ENCODE assay signal across 32 cellular contexts in genomic region chr17:76247304-76247703, GRCh38. TPM values are rescaled to one million over a fixed set of nuclear protein-coding genes. Genes with fewer than 3 reads are reported as not detected.
DNase-seq lines count a peak whose midpoint lies in the region; ATAC-seq, FAIRE-seq and TF ChIP-seq lines count a peak whose summit lies in the region.
"Had no signal": no experiment of that assay in that cellular context is flagged by ENCODE, and none has a peak within 500 bp of the region (broad histone marks: within the 10 kb centered on the region; RNA-seq: fewer than 3 reads in every experiment).

No MANE protein-coding gene starts in this region.

- DNase-seq in HepG2 (ENCODE audit: low spot score) (no peak), right lobe of liver (no peak), T-cell (no peak), K562 (ENCODE audit: extremely low read depth in 1 of 4, low spot score in 3 of 4) (no peak), transverse colon (no peak), globus pallidus (ENCODE audit: low spot score) (no peak)
- DNase-seq: activated T-cell treated with anti-CD3 and anti-CD28 coated beads, Interleukin-2, amount 50 U/mL, for 4 hours; caudate nucleus; foreskin keratinocyte; hippocampal formation; immature natural killer cell; mesenchymal stem cell; NCI-H1436; NCI-H2081 treated with DMSO at 0.1 percent for 48 hours; NCI-H345; NCI-H774; stimulated activated CD4-positive, alpha-beta T cell treated with anti-CD3 and anti-CD28 coated beads, Interleukin-15, amount 100 ng/mL, for 24 hours; testis; WERI-Rb-1 had no signal

- BruUV-seq in HepG2 (replicated peaks; lab: Mats Ljungman, UMichigan) = no TSS peak
- no TSS peak for BruUV-seq in K562 (replicated peaks; lab: Mats Ljungman, UMichigan)

- intact Hi-C loops in HepG2 (cut with micrococcal nuclease; ENCODE audit: unreplicated experiment) (no loop called here), right lobe of liver (cut with DNase I) (no loop called here), K562 (cut with micrococcal nuclease) (no loop called here), transverse colon (cut with DNase I; ENCODE audit: low total_unique reads) (no loop called here)

- TF ChIP-seq RAD21 in HepG2 (CRISPR knock-in tag; IDR thresholded peaks at IDR 0.05) = no peak
- TF ChIP-seq RAD21 in K562 (CRISPR knock-in tag; conservative IDR thresholded peaks at IDR 0.05 in 1 of 2, IDR thresholded peaks at IDR 0.05 in 1 of 2) = no peak

- H3K9me3 Mint-ChIP-seq in T-cell = no peaks in the 10 kb centered on the region
- H3K9me3 Mint-ChIP-seq: activated T-cell treated with anti-CD3 and anti-CD28 coated beads, Interleukin-2, amount 50 U/mL, for 4 hours; dendritic cell treated with granulocyte-macrophage colony-stimulating factor and Interleukin-4, amounts not matched to agents 40 ng/mL and 50 ng/mL, for 4 days; endodermal cell; immature natural killer cell had no signal

- H3K36me3 Mint-ChIP-seq in T-cell = no peaks in the 10 kb centered on the region
- H3K36me3 Mint-ChIP-seq: activated naive CD8-positive, alpha-beta T cell; immature natural killer cell had no signal

- CTCF ChIA-PET in HepG2 (lab: Yijun Ruan, JAX; ENCODE audit: low intra/inter-chr PET ratio, low total read pairs) = no interaction called here
- CTCF ChIA-PET in T-cell (lab: Charles Lee) = interaction anchor here in 1 of 2 donors (1.0 to 1.6 kb wide), 3 partner anchors 16 to 68 kb away, joined by 3 to 6 read pairs (median 5); partner anchors contain the start of gene UBALD2
- CTCF ChIA-PET in K562 (lab: Yijun Ruan, JAX; ENCODE audit: low intra/inter-chr PET ratio) = no interaction called here

- no peaks in the 10 kb centered on the region for H3K27me3 Mint-ChIP-seq in T-cell
- H3K27me3 Mint-ChIP-seq: activated naive CD8-positive, alpha-beta T cell had no signal

- H3K4me2 ChIP-seq in HepG2 (ENCODE audit: low read depth, low read length) (peak overlapping the region; percentile 63; the same call in 1 of the 2 replicates), K562 (ENCODE audit: insufficient read depth, low read length) (no peak overlapping the region)

- H3K27ac ChIP-seq in HepG2 (ENCODE audit: extremely low read length, insufficient read depth, low read length) (no peak overlapping the region), right lobe of liver (no peak overlapping the region), K562 (ENCODE audit: extremely low read depth, low read depth, low read length) (no peak overlapping the region), transverse colon (peak overlapping the region; percentile 52 to 66 (median 62)), gastroesophageal sphincter (no peak overlapping the region)
- H3K27ac ChIP-seq: esophagus muscularis mucosa, foreskin keratinocyte, RWPE1, sigmoid colon, testis, WERI-Rb-1 had no signal

- H2AFZ ChIP-seq in HepG2 (ENCODE audit: low read length) = no peak overlapping the region
- H2AFZ ChIP-seq in K562 (ENCODE audit: low read depth, low read length) = no peak overlapping the region

- POLR2A ChIA-PET in HepG2 (lab: Yijun Ruan, JAX) (interaction anchor here (1.3 to 7.6 kb wide), 10 partner anchors 9 to 469 kb away, joined by 3 to 40 read pairs (median 6); partner anchors contain the start of genes SRP68 and UBALD2), T-cell (lab: Charles Lee) (interaction anchor here (0.5 to 0.9 kb wide), 3 partner anchors 18 to 392 kb away, joined by 3 to 5 read pairs (median 3); partner anchors contain the start of gene WBP2 (in 1 of the 2)), K562 (lab: Yijun Ruan, JAX) (interaction anchor here (0.8 to 17.8 kb wide), 6 partner anchors 9 to 40 kb away, joined by 3 to 227 read pairs (median 3); partner anchors contain the start of gene UBALD2)

- H3K9me1 ChIP-seq in K562 (ENCODE audit: control insufficient read depth, insufficient read depth, low read length) = no peaks in the 10 kb centered on the region

- H3K4me3 ChIP-seq in HepG2 (replicated peaks in 1 of 3; ENCODE audit: insufficient read depth in 1 of 3, low read depth in 2 of 3, low read length in 3 of 3) = no peak overlapping the region
- no peak overlapping the region for H3K4me3 ChIP-seq in right lobe of liver
- no peak overlapping the region for H3K4me3 ChIP-seq in K562
- H3K4me3 ChIP-seq in transverse colon = no peak overlapping the region
- no peak overlapping the region for H3K4me3 ChIP-seq in gastroesophageal sphincter
- H3K4me3 ChIP-seq: esophagus muscularis mucosa, sigmoid colon, SK-N-MC, testis had no signal

- H4K20me1 ChIP-seq in HepG2 (ENCODE audit: insufficient read depth, low read length) (no peaks in the 10 kb centered on the region), K562 (replicated peaks; ENCODE audit: control insufficient read depth, insufficient read depth, low read length) (no peaks in the 10 kb centered on the region)

- TF ChIP-seq EP300 in HepG2 (IDR thresholded peaks at IDR 0.05; ENCODE audit: low read depth in 2 of 2, low read length in 2 of 2) (no peak), HepG2 (CRISPR knock-in tag; IDR thresholded peaks at IDR 0.05; ENCODE audit: borderline replicate concordance) (no peak), K562 (IDR thresholded peaks at IDR 0.05; ENCODE audit: low read length) (no peak), transverse colon (IDR thresholded peaks at IDR 0.05; ENCODE audit: low read depth) (no peak), gastroesophageal sphincter (IDR thresholded peaks at IDR 0.05) (no peak)

- no peaks in the 10 kb centered on the region for H3K36me3 ChIP-seq in HepG2 (replicated peaks in 1 of 2; ENCODE audit: control insufficient read depth in 1 of 2, insufficient read depth in 2 of 2, low read length in 2 of 2)
- no peaks in the 10 kb centered on the region for H3K36me3 ChIP-seq in right lobe of liver
- H3K36me3 ChIP-seq in K562 (ENCODE audit: control insufficient read depth, insufficient read depth, low read length) = no peaks in the 10 kb centered on the region
- no peaks in the 10 kb centered on the region for H3K36me3 ChIP-seq in transverse colon
- H3K36me3 ChIP-seq in gastroesophageal sphincter = no peaks in the 10 kb centered on the region
- H3K36me3 ChIP-seq: esophagus muscularis mucosa, neutrophil, sigmoid colon, WERI-Rb-1 had no signal

- H3K79me2 ChIP-seq in HepG2 (ENCODE audit: insufficient read depth, low read length) = no peaks in the 10 kb centered on the region
- peaks cover under 1% of the 10 kb centered on the region; the same call in 1 of the 3 replicates for H3K79me2 ChIP-seq in K562 (ENCODE audit: control insufficient read depth, insufficient read depth, low read length)

- TF ChIP-seq POLR2A in HepG2 (IDR thresholded peaks at IDR 0.05; ENCODE audit: insufficient read depth in 1 of 2, low read depth in 2 of 2, low read length in 2 of 2) (no peak), right lobe of liver (IDR thresholded peaks at IDR 0.05) (no peak), K562 (conservative IDR thresholded peaks at IDR 0.05) (no peak), transverse colon (IDR thresholded peaks at IDR 0.05) (no peak), gastroesophageal sphincter (IDR thresholded peaks at IDR 0.05) (no peak)

- H3K9me3 ChIP-seq in HepG2 (ENCODE audit: low read length) (no peaks in the 10 kb centered on the region), right lobe of liver (no peaks in the 10 kb centered on the region), K562 (replicated peaks; ENCODE audit: control insufficient read depth, insufficient read depth, low read depth, low read length) (no peaks in the 10 kb centered on the region), transverse colon (no peaks in the 10 kb centered on the region), gastroesophageal sphincter (no peaks in the 10 kb centered on the region)
- H3K9me3 ChIP-seq: esophagus muscularis mucosa, neutrophil, sigmoid colon, testis had no signal

- WGBS in HepG2 (ENCODE audit: low lambda C conversion rate) = 46% methylated on average over 8 of the region's 8 CpGs
- WGBS in right lobe of liver (ENCODE audit: insufficient coverage, low coverage, low lambda C conversion rate, missing lambda C conversion rate) = 78% methylated on average over 8 of the region's 8 CpGs
- WGBS in K562 (ENCODE audit: insufficient coverage, low coverage, missing lambda C conversion rate) = 84% methylated on average over 8 of the region's 8 CpGs
- 86 to 91% methylated on average over 7 to 8 of the region's 8 CpGs for WGBS in transverse colon (ENCODE audit: low coverage in 1 of 2), 2 donors
- 93 to 97% methylated on average over 7 to 8 of the region's 8 CpGs for WGBS in gastroesophageal sphincter (ENCODE audit: low coverage in 1 of 2), 2 donors

- ATAC-seq in HepG2 (no peak), right lobe of liver (no peak), T-cell (replicated peaks in 1 of 4) (no peak), K562 (no peak), gastroesophageal sphincter (no peak)
- ATAC-seq: foreskin keratinocyte, HCT116 had no signal

- in situ Hi-C loops in HepG2 (cut with HindIII; ENCODE audit: extremely low pct_ligation_motif_present, low pct_unique_long_range_greater_than_20kb) = no loop called here
- in situ Hi-C loops in K562 (cut with MboI) = no loop called here
- in situ Hi-C loops in transverse colon (cut with MboI; ENCODE audit: low pct_ligation_motif_present in 1 of 4, low pct_unique_long_range_greater_than_20kb in 1 of 4, low sequenced_read_pairs in 3 of 4) = no loop called here

- H3K27ac Mint-ChIP-seq in T-cell = peak overlapping the region; percentile 89 to 91
- H3K27ac Mint-ChIP-seq: endodermal cell had no signal

- H3K4me3 Mint-ChIP-seq in T-cell = no peak overlapping the region
- H3K4me3 Mint-ChIP-seq: activated T-cell treated with anti-CD3 and anti-CD28 coated beads, Interleukin-2, amount 50 U/mL, for 4 hours; dendritic cell treated with granulocyte-macrophage colony-stimulating factor and Interleukin-4, amounts not matched to agents 40 ng/mL and 50 ng/mL, for 4 days; endodermal cell; immature natural killer cell had no signal

- FAIRE-seq in HepG2 (lab: Jason Lieb, UNC) (no peak), K562 (lab: Jason Lieb, UNC) (no peak)
- FAIRE-seq: astrocyte, HTR-8/SVneo, urothelium cell line had no signal

- peaks cover 63 to 74% (median 70%) of the 10 kb centered on the region in 3 donors for H3K4me1 Mint-ChIP-seq in T-cell

- H3K4me1 ChIP-seq in HepG2 (ENCODE audit: insufficient read depth, low read length) (peaks cover 69% of the 10 kb centered on the region), right lobe of liver (peaks cover 0 to 22% (median 3%) of the 10 kb centered on the region in 4 donors), K562 (replicated peaks in 1 of 2; ENCODE audit: control insufficient read depth in 2 of 2, insufficient read depth in 2 of 2, low read length in 2 of 2) (peaks cover 14 to 22% of the 10 kb centered on the region in 2 experiments; a peak in 4 of 5 replicates), transverse colon (peaks cover 10 to 32% (median 22%) of the 10 kb centered on the region in 4 donors), gastroesophageal sphincter (peaks cover 0 to 9% (median 0%) of the 10 kb centered on the region in 3 donors)
- H3K4me1 ChIP-seq: foreskin keratinocyte, sigmoid colon, testis had no signal

- H3K9ac ChIP-seq in HepG2 (ENCODE audit: insufficient read depth, low read depth, low read length) = no peak overlapping the region
- H3K9ac ChIP-seq in K562 (ENCODE audit: insufficient read depth in 1 of 2, low read depth in 2 of 2, low read length in 2 of 2) = no peak overlapping the region

- H3K27me3 ChIP-seq in HepG2 (ENCODE audit: control insufficient read depth in 1 of 2, insufficient read depth in 2 of 2, low read length in 2 of 2) (peaks cover 4 to 21% of the 10 kb centered on the region in 2 experiments; a peak in 4 of 5 replicates), right lobe of liver (no peaks in the 10 kb centered on the region), K562 (ENCODE audit: control insufficient read depth in 2 of 2, insufficient read depth in 2 of 2, low read length in 2 of 2) (no peaks in the 10 kb centered on the region), transverse colon (peaks cover 6% of the 10 kb centered on the region), gastroesophageal sphincter (peaks cover 88% of the 10 kb centered on the region)
- H3K27me3 ChIP-seq: testis had no signal

- no peak for TF ChIP-seq CTCF in HepG2 (CRISPR knock-in tag; IDR thresholded peaks at IDR 0.05)
- no peak for TF ChIP-seq CTCF in right lobe of liver (IDR thresholded peaks at IDR 0.05)
- no peak for TF ChIP-seq CTCF in K562 (IDR thresholded peaks at IDR 0.05 in 2 of 3, conservative IDR thresholded peaks at IDR 0.05 in 1 of 3; ENCODE audit: insufficient read depth in 2 of 3, low read depth in 1 of 3, low read length in 3 of 3)
- no peak for TF ChIP-seq CTCF in transverse colon (IDR thresholded peaks at IDR 0.05)
- TF ChIP-seq CTCF in gastroesophageal sphincter (IDR thresholded peaks at IDR 0.05) = no peak

RNA-seq across cellular contexts. Expression of gene RNF157, which starts 7.0 kb away (rescaled TPM):
- total RNA-seq in HepG2 (2016; rRNA removed; fragmentation: Illumina TruSeq; extraction: Trizol) = 1.4 and 1.5 TPM in 2 replicates
- total RNA-seq in HepG2 (2016; cell fraction: cytosol; rRNA removed; fragmentation: Illumina TruSeq; extraction: Trizol; ENCODE audit: low read depth) = 1.0 and 1.9 TPM in 2 replicates
- 1.5 and 2.1 TPM in 2 replicates for total RNA-seq in HepG2 (2016; cell fraction: insoluble cytoplasmic fraction; rRNA removed; fragmentation: Illumina TruSeq; extraction: Trizol)
- 3.1 and 3.6 TPM in 2 replicates for total RNA-seq in HepG2 (2016; cell fraction: membrane; rRNA removed; fragmentation: Illumina TruSeq; extraction: Trizol)
- 1.0 and 2.8 TPM in 2 replicates for total RNA-seq in HepG2 (2016; cell fraction: nucleus; rRNA removed; fragmentation: Illumina TruSeq; extraction: Trizol)
- polyA plus RNA-seq in HepG2 (2011; rRNA removed) = 0.44 and 0.82 TPM in 2 replicates
- polyA plus RNA-seq in HepG2 (2011; cell fraction: cytosol; rRNA removed) = 0.52 and 0.71 TPM in 2 replicates
- 0.42 TPM in 2 replicates for polyA plus RNA-seq in HepG2 (2011; cell fraction: nucleus; rRNA removed)
- 0.86 and 1.1 TPM in 2 replicates for polyA plus RNA-seq in HepG2 (2012)
- 1.7 and 2.0 TPM in 2 replicates for polyA plus RNA-seq in HepG2 (2016; cell fraction: cytosol; fragmentation: Illumina TruSeq; extraction: Trizol; ENCODE audit: low read depth)
- polyA plus RNA-seq in HepG2 (2016; cell fraction: insoluble cytoplasmic fraction; fragmentation: Illumina TruSeq; extraction: Trizol; ENCODE audit: low read depth) = 1.9 and 2.1 TPM in 2 replicates
- polyA plus RNA-seq in HepG2 (2016; cell fraction: membrane; fragmentation: Illumina TruSeq; extraction: Trizol; ENCODE audit: low read depth) = 3.0 and 5.1 TPM in 2 replicates
- 1.8 and 3.8 TPM in 2 replicates for polyA plus RNA-seq in HepG2 (2016; cell fraction: nucleus; fragmentation: Illumina TruSeq; extraction: Trizol; ENCODE audit: insufficient read depth, low read depth)
- 0.66 and 3.2 TPM in 2 replicates for polyA minus RNA-seq in HepG2 (2011; rRNA and poly(A)+ RNA removed; ENCODE audit: low replicate concordance)
- 0.79 and 1.5 TPM in 2 replicates for polyA minus RNA-seq in HepG2 (2011; cell fraction: cytosol; rRNA and poly(A)+ RNA removed)
- 0.77 and 0.99 TPM in 2 replicates for polyA minus RNA-seq in HepG2 (2011; cell fraction: nucleus; rRNA and poly(A)+ RNA removed)
- total RNA-seq in right lobe of liver = 10 to 100 TPM in 2 of 6 experiments, 1 to 10 TPM in 2, under 1 TPM in 2; 0.39 to 14.5 (median 6.0) TPM
- 10 to 100 TPM; 50.7 to 66.5 (median 61.9) TPM for total RNA-seq in T-cell
- 105 and 114 TPM in 2 replicates for total RNA-seq in K562 (2011; cell fraction: chromatin; rRNA removed; ENCODE audit: low replicate concordance)
- 43.7 and 60.5 TPM in 2 replicates for total RNA-seq in K562 (2011; cell fraction: nucleolus; rRNA removed)
- total RNA-seq in K562 (2011; cell fraction: nucleoplasm; rRNA removed) = 85.8 and 127 TPM in 2 replicates
- total RNA-seq in K562 (2014; rRNA removed) = 12.7 and 21.6 TPM in 2 replicates
- total RNA-seq in K562 (2014; rRNA removed; fragmentation: Illumina TruSeq; extraction: Trizol) = 16.3 and 17.9 TPM in 2 replicates
- total RNA-seq in K562 (2015; rRNA removed; fragmentation: Illumina TruSeq; extraction: Trizol) = 28.2 and 28.7 TPM in 2 replicates
- total RNA-seq in K562 (2021) = 28.6 and 29.0 TPM in 2 replicates
- 30.5 and 37.8 TPM in 2 replicates for polyA plus RNA-seq in K562 (2011; rRNA removed)
- polyA plus RNA-seq in K562 (2011; cell fraction: cytosol; rRNA removed) = 29.5 and 33.1 TPM in 2 replicates
- 28.4 and 36.3 TPM in 2 replicates for polyA plus RNA-seq in K562 (2011; cell fraction: nucleus; rRNA removed)
- polyA plus RNA-seq in K562 (2012) = 21.3 and 53.9 TPM in 2 replicates
- polyA plus RNA-seq in K562 (2014; fragmentation: Illumina TruSeq; extraction: Trizol) = 29.0 and 31.7 TPM in 2 replicates
- polyA plus RNA-seq in K562 (2014; fragmentation: Nextera tagmentation; extraction: Ambion mirVana) = 10 to 100 TPM in 1 of 2 experiments, 1 to 10 TPM in 1; 8.1 to 12.7 TPM
- polyA plus RNA-seq in K562 (2014; rRNA removed) = 20.8 and 26.3 TPM in 2 replicates
- polyA minus RNA-seq in K562 (2011; rRNA and poly(A)+ RNA removed) = 40.3 and 41.8 TPM in 2 replicates
- polyA minus RNA-seq in K562 (2011; cell fraction: cytosol; rRNA and poly(A)+ RNA removed) = 30.4 and 40.2 TPM in 2 replicates
- 13.2 and 28.3 TPM in 2 replicates for polyA minus RNA-seq in K562 (2011; cell fraction: nucleus; rRNA and poly(A)+ RNA removed)
- total RNA-seq in transverse colon = 100 to 1,000 TPM in 1 of 4 donors, 10 to 100 TPM in 3; 32.5 to 164 (median 54.8) TPM
- 1 to 10 TPM; 2.5 to 8.1 (median 3.3) TPM for total RNA-seq in gastroesophageal sphincter
- total RNA-seq: foreskin keratinocyte had no signal

RNA-seq across cellular contexts. Expression of gene UBALD2, which starts 17.8 kb away (rescaled TPM):
- total RNA-seq in HepG2 (2016; rRNA removed; fragmentation: Illumina TruSeq; extraction: Trizol) (3.3 and 5.3 TPM in 2 replicates), right lobe of liver (10 to 100 TPM in 4 of 6 experiments, 1 to 10 TPM in 2; 7.3 to 17.9 (median 14.5) TPM), T-cell (100 to 1,000 TPM; 163 to 277 (median 177) TPM), K562 (2014; rRNA removed) (43.1 and 52.7 TPM in 2 replicates), K562 (2014; rRNA removed; fragmentation: Illumina TruSeq; extraction: Trizol) (5.8 and 7.6 TPM in 2 replicates), K562 (2015; rRNA removed; fragmentation: Illumina TruSeq; extraction: Trizol) (21.9 and 25.3 TPM in 2 replicates), K562 (2021) (85.3 and 94.1 TPM in 2 replicates), transverse colon (10 to 100 TPM; 25.5 to 51.2 (median 34.5) TPM), gastroesophageal sphincter (1 to 10 TPM; 6.1 to 8.8 (median 8.4) TPM)
- 6.8 and 10.0 TPM in 2 replicates for total RNA-seq in HepG2 (2016; cell fraction: cytosol; rRNA removed; fragmentation: Illumina TruSeq; extraction: Trizol; ENCODE audit: low read depth)
- 4.4 and 4.5 TPM in 2 replicates for total RNA-seq in HepG2 (2016; cell fraction: insoluble cytoplasmic fraction; rRNA removed; fragmentation: Illumina TruSeq; extraction: Trizol)
- 9.1 and 9.4 TPM in 2 replicates for total RNA-seq in HepG2 (2016; cell fraction: membrane; rRNA removed; fragmentation: Illumina TruSeq; extraction: Trizol)
- 2.6 and 3.2 TPM in 2 replicates for total RNA-seq in HepG2 (2016; cell fraction: nucleus; rRNA removed; fragmentation: Illumina TruSeq; extraction: Trizol)
- polyA plus RNA-seq in HepG2 (2011; rRNA removed) (50.5 and 89.7 TPM in 2 replicates), K562 (2011; rRNA removed) (46.6 and 79.6 TPM in 2 replicates), K562 (2014; fragmentation: Illumina TruSeq; extraction: Trizol) (17.4 and 39.3 TPM in 2 replicates), K562 (2014; fragmentation: Nextera tagmentation; extraction: Ambion mirVana) (1 to 10 TPM; 2.3 to 3.9 TPM), K562 (2014; rRNA removed) (40.6 and 46.5 TPM in 2 replicates)
- 14.6 and 28.0 TPM in 2 replicates for polyA plus RNA-seq in HepG2 (2011; cell fraction: cytosol; rRNA removed)
- polyA plus RNA-seq in HepG2 (2011; cell fraction: nucleus; rRNA removed) = 19.7 and 23.1 TPM in 2 replicates
- polyA plus RNA-seq in HepG2 (2012) = 16.6 and 21.8 TPM in 2 replicates
- polyA plus RNA-seq in HepG2 (2016; cell fraction: cytosol; fragmentation: Illumina TruSeq; extraction: Trizol; ENCODE audit: low read depth) = 26.5 and 33.4 TPM in 2 replicates
- 15.4 and 17.2 TPM in 2 replicates for polyA plus RNA-seq in HepG2 (2016; cell fraction: insoluble cytoplasmic fraction; fragmentation: Illumina TruSeq; extraction: Trizol; ENCODE audit: low read depth)
- 28.1 and 30.3 TPM in 2 replicates for polyA plus RNA-seq in HepG2 (2016; cell fraction: membrane; fragmentation: Illumina TruSeq; extraction: Trizol; ENCODE audit: low read depth)
- polyA plus RNA-seq in HepG2 (2016; cell fraction: nucleus; fragmentation: Illumina TruSeq; extraction: Trizol; ENCODE audit: insufficient read depth, low read depth) = 8.4 and 13.3 TPM in 2 replicates
- polyA minus RNA-seq in HepG2 (2011; rRNA and poly(A)+ RNA removed; ENCODE audit: low replicate concordance) = 24.6 and 37.9 TPM in 2 replicates
- polyA minus RNA-seq in HepG2 (2011; cell fraction: cytosol; rRNA and poly(A)+ RNA removed) = 14.7 and 29.2 TPM in 2 replicates
- 4.2 and 7.1 TPM in 2 replicates for polyA minus RNA-seq in HepG2 (2011; cell fraction: nucleus; rRNA and poly(A)+ RNA removed)
- total RNA-seq in K562 (2011; cell fraction: chromatin; rRNA removed; ENCODE audit: low replicate concordance) = 10.6 and 25.5 TPM in 2 replicates
- 27.3 and 33.0 TPM in 2 replicates for total RNA-seq in K562 (2011; cell fraction: nucleolus; rRNA removed)
- total RNA-seq in K562 (2011; cell fraction: nucleoplasm; rRNA removed) = 22.7 and 24.3 TPM in 2 replicates
- 34.5 and 74.0 TPM in 2 replicates for polyA plus RNA-seq in K562 (2011; cell fraction: cytosol; rRNA removed)
- 55.6 and 56.6 TPM in 2 replicates for polyA plus RNA-seq in K562 (2011; cell fraction: nucleus; rRNA removed)
- polyA plus RNA-seq in K562 (2012) = 62.8 and 75.4 TPM in 2 replicates
- polyA minus RNA-seq in K562 (2011; rRNA and poly(A)+ RNA removed) = 8.0 and 8.5 TPM in 2 replicates
- 32.8 and 59.0 TPM in 2 replicates for polyA minus RNA-seq in K562 (2011; cell fraction: cytosol; rRNA and poly(A)+ RNA removed)
- 8.1 and 9.6 TPM in 2 replicates for polyA minus RNA-seq in K562 (2011; cell fraction: nucleus; rRNA and poly(A)+ RNA removed)

Comparison
In these comparisons a context has a peak if more than half of its experiments do, and no peak if none do; other contexts are left out.
1. H3K27ac ChIP-seq: peak in transverse colon (4 of 4); none in HepG2 (single experiment), right lobe of liver (0 of 3), K562 (single experiment) and gastroesophageal sphincter (0 of 4).
2. Of the 241 proteins assayed by ChIP-seq in both HepG2 and K562: peak only in HepG2: none; only in K562: ZBTB33; in both: none; in neither: 240.